ENCODE assay signal across 16 cellular contexts in genomic region chr10:93876391-93876790, GRCh38.
"Had no signal": no experiment of that assay in that cellular context is flagged by ENCODE, and none has a peak within 500 bp of the region (broad histone marks: within the 10 kb centered on the region; RNA-seq: fewer than 3 reads in every experiment).

No MANE protein-coding gene starts in this region.

- H3K9me3 ChIP-seq: breast epithelium, esophagus muscularis mucosa, tibial artery, vagina had no signal

- H3K4me3 ChIP-seq: breast epithelium, esophagus muscularis mucosa, tibial artery, vagina had no signal

- H3K27ac Mint-ChIP-seq: activated CD4-positive, alpha-beta memory T cell treated with anti-CD3 and anti-CD28 coated beads, Interleukin-2, amount 10 ng/mL, durations not matched to agents 7 days and 5 days; activated naive CD8-positive, alpha-beta T cell treated with anti-CD3 and anti-CD28 coated beads for 36 hours; activated T-cell treated with anti-CD3 and anti-CD28 coated beads, Interleukin-2, amount 50 U/mL, for 72 hours; mesothelial cell of epicardium had no signal

- H3K4me1 ChIP-seq: breast epithelium, tibial artery, vagina had no signal

- H3K4me1 Mint-ChIP-seq: activated CD4-positive, alpha-beta memory T cell treated with anti-CD3 and anti-CD28 coated beads, Interleukin-2, amount 10 ng/mL, durations not matched to agents 7 days and 5 days; activated naive CD8-positive, alpha-beta T cell treated with anti-CD3 and anti-CD28 coated beads for 36 hours had no signal

- H3K27ac ChIP-seq: breast epithelium, esophagus muscularis mucosa, tibial artery, vagina, VCaP had no signal

- ATAC-seq: activated T-cell treated with anti-CD3 and anti-CD28 coated beads, Interleukin-2, amount 50 U/mL, for 72 hours had no signal

- DNase-seq: activated CD4-positive, alpha-beta memory T cell treated with anti-CD3 and anti-CD28 coated beads, Interleukin-2, amount 10 ng/mL, durations not matched to agents 7 days and 5 days; activated gamma-delta T cell treated with Interleukin-2 at 50 U/mL for 16 hours; activated naive CD8-positive, alpha-beta T cell treated with anti-CD3 and anti-CD28 coated beads for 36 hours; activated T-cell treated with anti-CD3 and anti-CD28 coated beads, Interleukin-2, amount 50 U/mL, for 72 hours; anterior cingulate cortex; foreskin melanocyte; kidney; retina; stimulated activated CD4-positive, alpha-beta T cell treated with anti-CD3 and anti-CD28 coated beads, Interleukin-4, amount 100 ng/mL, for 4 hours; T-helper 9 cell; tibial artery had no signal

- H3K4me3 Mint-ChIP-seq: activated CD4-positive, alpha-beta memory T cell treated with anti-CD3 and anti-CD28 coated beads, Interleukin-2, amount 10 ng/mL, durations not matched to agents 7 days and 5 days; activated naive CD8-positive, alpha-beta T cell treated with anti-CD3 and anti-CD28 coated beads for 36 hours; activated T-cell treated with anti-CD3 and anti-CD28 coated beads, Interleukin-2, amount 50 U/mL, for 72 hours; mesothelial cell of epicardium had no signal

- H3K9me3 Mint-ChIP-seq: activated CD4-positive, alpha-beta memory T cell treated with anti-CD3 and anti-CD28 coated beads, Interleukin-2, amount 10 ng/mL, durations not matched to agents 7 days and 5 days; activated naive CD8-positive, alpha-beta T cell treated with anti-CD3 and anti-CD28 coated beads for 36 hours; activated T-cell treated with anti-CD3 and anti-CD28 coated beads, Interleukin-2, amount 50 U/mL, for 72 hours; mesothelial cell of epicardium had no signal

- H3K27me3 ChIP-seq: esophagus muscularis mucosa, tibial artery, vagina had no signal

- H3K36me3 Mint-ChIP-seq: activated naive CD8-positive, alpha-beta T cell treated with anti-CD3 and anti-CD28 coated beads for 36 hours; mesothelial cell of epicardium had no signal

- H3K36me3 ChIP-seq: breast epithelium, esophagus muscularis mucosa, tibial artery, vagina had no signal
